In genomic region chrX:115892787-115893671, GRCh38 we compare ENCODE assay signal across 8 cellular contexts.
DNase-seq lines count a peak whose midpoint lies in the region; ATAC-seq and TF ChIP-seq lines count a peak whose summit lies in the region.

No MANE protein-coding gene starts in this region.

- H3K27me3 ChIP-seq in duodenal mucosa (ENCODE audit: control insufficient read depth in 1 of 2, insufficient read depth in 2 of 2, low read length in 2 of 2) = no peaks in the 10 kb centered on the region
- H3K27me3 ChIP-seq in neuron (ENCODE audit: insufficient read depth, low read length) = no peaks in the 10 kb centered on the region

- peak overlapping the region; percentile 21 to 55 for H3K4me3 ChIP-seq in duodenal mucosa (ENCODE audit: low read depth in 1 of 2, low read length in 2 of 2)
- H3K4me3 ChIP-seq in neuron (ENCODE audit: low read length) = peak overlapping the region; percentile 35

- no peak for TF ChIP-seq CTCF in Calu3 (IDR thresholded peaks at IDR 0.05; ENCODE audit: unreplicated experiment)

- H3K9me3 ChIP-seq in duodenal mucosa (ENCODE audit: control insufficient read depth in 1 of 2, low read length in 2 of 2) = peaks cover 3 to 4% of the 10 kb centered on the region in 2 donors
- H3K9me3 ChIP-seq in neuron (ENCODE audit: low read length) = peaks cover 3% of the 10 kb centered on the region

- BruUV-seq in Calu3 (replicated peaks; lab: Mats Ljungman, UMichigan) = no TSS peak

- CTCF ChIA-PET in Calu3 (lab: Charles Lee) = no interaction called here

- peak overlapping the region; percentile 3 for H2AFZ ChIP-seq in neuron (ENCODE audit: low read depth, low read length)

- no peaks in the 10 kb centered on the region for H3K27me3 Mint-ChIP-seq in Calu3 (ENCODE audit: unreplicated experiment)
- no peaks in the 10 kb centered on the region for H3K27me3 Mint-ChIP-seq in activated T-helper 2 cell treated with anti-CD3 and anti-CD28 coated beads, Interferon-gamma antibody, Interleukin-2, Interleukin-4, amounts not matched to agents 10 μg/mL and 5 μg/mL and 100 μg/mL, durations not matched to agents 14 hours and 24 hours and 36 hours (ENCODE audit: low read depth)

- H3K27ac Mint-ChIP-seq in Calu3 (ENCODE audit: unreplicated experiment) = no peak overlapping the region
- no peak overlapping the region for H3K27ac Mint-ChIP-seq in activated T-helper 2 cell treated with anti-CD3 and anti-CD28 coated beads, Interferon-gamma antibody, Interleukin-2, Interleukin-4, amounts not matched to agents 10 μg/mL and 5 μg/mL and 100 μg/mL, durations not matched to agents 14 hours and 24 hours and 36 hours

- peak; percentile 53 for DNase-seq in AG08395 (ENCODE audit: low spot score)
- peak; percentile 32 for DNase-seq in NCI-H526 treated with DMSO at 0.1 percent for 48 hours (lab: John Stamatoyannopoulos, UW)
- DNase-seq in Calu3 = no peak
- DNase-seq in activated T-helper 2 cell treated with anti-CD3 and anti-CD28 coated beads, Interferon-gamma antibody, Interleukin-2, Interleukin-4, amounts not matched to agents 10 μg/mL and 5 μg/mL and 100 μg/mL, durations not matched to agents 14 hours and 24 hours and 36 hours (ENCODE audit: low spot score) = no peak

- peaks cover 16% of the 10 kb centered on the region for H3K9me3 Mint-ChIP-seq in Calu3 (ENCODE audit: low read depth, unreplicated experiment)
- H3K9me3 Mint-ChIP-seq in activated T-helper 2 cell treated with anti-CD3 and anti-CD28 coated beads, Interferon-gamma antibody, Interleukin-2, Interleukin-4, amounts not matched to agents 10 μg/mL and 5 μg/mL and 100 μg/mL, durations not matched to agents 14 hours and 24 hours and 36 hours = peaks cover 18% of the 10 kb centered on the region

- peaks cover 2% of the 10 kb centered on the region for H3K36me3 Mint-ChIP-seq in Calu3 (ENCODE audit: insufficient read depth, unreplicated experiment)
- H3K36me3 Mint-ChIP-seq in activated T-helper 2 cell treated with anti-CD3 and anti-CD28 coated beads, Interferon-gamma antibody, Interleukin-2, Interleukin-4, amounts not matched to agents 10 μg/mL and 5 μg/mL and 100 μg/mL, durations not matched to agents 14 hours and 24 hours and 36 hours (ENCODE audit: low read depth) = no peaks in the 10 kb centered on the region

- H3K4me3 Mint-ChIP-seq in Calu3 (ENCODE audit: low read depth, unreplicated experiment) = no peak overlapping the region
- H3K4me3 Mint-ChIP-seq in activated T-helper 2 cell treated with anti-CD3 and anti-CD28 coated beads, Interferon-gamma antibody, Interleukin-2, Interleukin-4, amounts not matched to agents 10 μg/mL and 5 μg/mL and 100 μg/mL, durations not matched to agents 14 hours and 24 hours and 36 hours (ENCODE audit: low read depth) = no peak overlapping the region

- no peaks in the 10 kb centered on the region for H3K36me3 ChIP-seq in duodenal mucosa (ENCODE audit: control insufficient read depth in 1 of 2, insufficient read depth in 2 of 2, low read length in 2 of 2)
- H3K36me3 ChIP-seq in neuron (ENCODE audit: insufficient read depth, low read length) = no peaks in the 10 kb centered on the region

- H3K27ac ChIP-seq in duodenal mucosa (ENCODE audit: low read depth, low read length) = peak overlapping the region; percentile 50

- intact Hi-C loops in Calu3 (cut with micrococcal nuclease; ENCODE audit: unreplicated experiment) = no loop called here
- intact Hi-C loops in activated T-helper 2 cell treated with anti-CD3 and anti-CD28 coated beads, Interferon-gamma antibody, Interleukin-2, Interleukin-4, amounts not matched to agents 10 μg/mL and 5 μg/mL and 100 μg/mL, durations not matched to agents 14 hours and 24 hours and 36 hours (cut with micrococcal nuclease) = no loop called here

- peaks cover 14% of the 10 kb centered on the region for H3K4me1 Mint-ChIP-seq in Calu3 (ENCODE audit: low read depth, unreplicated experiment)
- no peaks in the 10 kb centered on the region for H3K4me1 Mint-ChIP-seq in activated T-helper 2 cell treated with anti-CD3 and anti-CD28 coated beads, Interferon-gamma antibody, Interleukin-2, Interleukin-4, amounts not matched to agents 10 μg/mL and 5 μg/mL and 100 μg/mL, durations not matched to agents 14 hours and 24 hours and 36 hours (ENCODE audit: low read depth)

- peak; percentile 55 for ATAC-seq in GM18868 (IDR thresholded peaks at IDR 0.05; ENCODE audit: unreplicated experiment)
- peak; percentile 57 for ATAC-seq in HG03139 (IDR thresholded peaks at IDR 0.05; ENCODE audit: unreplicated experiment)

- H3K4me1 ChIP-seq in duodenal mucosa (ENCODE audit: control insufficient read depth in 1 of 2, insufficient read depth in 2 of 2, low read length in 2 of 2) (peaks cover 8 to 10% of the 10 kb centered on the region in 2 donors), neuron (ENCODE audit: insufficient read depth, low read length) (peaks cover 9% of the 10 kb centered on the region)

- H3K9ac ChIP-seq in duodenal mucosa (ENCODE audit: low read depth in 1 of 2, low read length in 2 of 2) = no peak overlapping the region

Comparison
In these comparisons a context has a peak if more than half of its experiments do, and no peak if none do; other contexts are left out.
1. DNase-seq: peak in AG08395 (single experiment) and NCI-H526 treated with DMSO at 0.1 percent for 48 hours (single experiment); none in Calu3 (single experiment) and activated T-helper 2 cell treated with anti-CD3 and anti-CD28 coated beads, Interferon-gamma antibody, Interleukin-2, Interleukin-4, amounts not matched to agents 10 μg/mL and 5 μg/mL and 100 μg/mL, durations not matched to agents 14 hours and 24 hours and 36 hours (single experiment).